8 cellular contexts compared by ENCODE assay signal in genomic region chr9:14769235-14769580, GRCh38. TPM values are rescaled to one million over a fixed set of nuclear protein-coding genes. Genes with fewer than 3 reads are reported as not detected.
DNase-seq lines count a peak whose midpoint lies in the region; ATAC-seq and TF ChIP-seq lines count a peak whose summit lies in the region.

No MANE protein-coding gene starts in this region.

- no peak overlapping the region for H3K4me3 ChIP-seq in hepatocyte

- H3K36me3 ChIP-seq in hepatocyte (replicated peaks; ENCODE audit: insufficient read depth, low read depth), result no peaks in the 10 kb centered on the region

- DNase-seq in G401 (ENCODE audit: low spot score), result peak; percentile 75
- DNase-seq in RPMI7951 (ENCODE audit: low read depth), result peak; percentile 16
- DNase-seq in hepatocyte (ENCODE audit: low spot score), result peak; percentile 14
- no peak for DNase-seq in osteocyte (ENCODE audit: extremely low spot score, unreplicated experiment)
- no peak for DNase-seq in SHP77 treated with DMSO at 0.1 percent for 48 hours (lab: John Stamatoyannopoulos, UW)
- DNase-seq in stimulated activated CD4-positive, alpha-beta T cell treated with anti-CD3 and anti-CD28 coated beads, Interleukin-15, amount 100 ng/mL, for 24 hours, result no peak

- no peak overlapping the region for H3K27ac Mint-ChIP-seq in osteocyte (ENCODE audit: unreplicated experiment)

- H3K27ac ChIP-seq in hepatocyte, result no peak overlapping the region

- H4K20me1 ChIP-seq in hepatocyte (ENCODE audit: insufficient read depth, poor library complexity, severe bottlenecking), result no peaks in the 10 kb centered on the region

- no peaks in the 10 kb centered on the region for H3K4me1 ChIP-seq in hepatocyte (ENCODE audit: insufficient read depth)

- no peaks in the 10 kb centered on the region for H3K9me3 Mint-ChIP-seq in osteocyte (ENCODE audit: unreplicated experiment)

- no peaks in the 10 kb centered on the region for H3K27me3 ChIP-seq in hepatocyte

- H3K36me3 Mint-ChIP-seq in osteocyte (ENCODE audit: unreplicated experiment), result no peaks in the 10 kb centered on the region

- TF ChIP-seq CTCF in hepatocyte (IDR thresholded peaks at IDR 0.05; ENCODE audit: poor library complexity), result peak; percentile 37
- no peak for TF ChIP-seq CTCF in osteocyte (IDR thresholded peaks at IDR 0.05)

- in situ Hi-C loops in G401 (cut with HindIII; ENCODE audit: low sequenced_read_pairs), result no loop called here

- WGBS in hepatocyte (ENCODE audit: low lambda C conversion rate, missing lambda C conversion rate), result 44% methylated on average over 3 of the region's 3 CpGs

- no peaks in the 10 kb centered on the region for H3K9me2 ChIP-seq in hepatocyte (replicated peaks; ENCODE audit: insufficient read depth)

- H3K4me1 Mint-ChIP-seq in osteocyte (ENCODE audit: unreplicated experiment), result no peaks in the 10 kb centered on the region

- H2AFZ ChIP-seq in hepatocyte, result no peak overlapping the region

- H3K4me2 ChIP-seq in hepatocyte, result no peak overlapping the region

- H3K4me3 Mint-ChIP-seq in osteocyte (ENCODE audit: unreplicated experiment), result no peak overlapping the region

- no peaks in the 10 kb centered on the region for H3K9me3 ChIP-seq in hepatocyte (ENCODE audit: low read depth)

- peaks cover 57% of the 10 kb centered on the region for H3K27me3 Mint-ChIP-seq in osteocyte (ENCODE audit: unreplicated experiment)

- ATAC-seq in HG03378 (IDR thresholded peaks at IDR 0.05; ENCODE audit: unreplicated experiment) (peak; percentile 48), HG03354 (IDR thresholded peaks at IDR 0.05; ENCODE audit: poor library complexity, severe bottlenecking, unreplicated experiment) (no peak)

- H3K79me2 ChIP-seq in hepatocyte, result no peaks in the 10 kb centered on the region

RNA-seq across cellular contexts. Expression of gene CER1, which starts 46.7 kb away (rescaled TPM):
- not detected in 2 replicates for total RNA-seq in G401 (2014; rRNA removed; shearing (Covaris generic))
- not detected in 2 replicates for total RNA-seq in RPMI7951 (2014; rRNA removed; shearing (Covaris generic))
- total RNA-seq in hepatocyte, result 0.53 TPM in 1 of 2 replicates, not detected in the other
- not detected in 2 replicates for polyA plus RNA-seq in hepatocyte
- not detected in 2 replicates for total RNA-seq in osteocyte

Comparison
In these comparisons a context has a peak if more than half of its experiments do, and no peak if none do; other contexts are left out.
1. DNase-seq: peak in G401 (single experiment), RPMI7951 (single experiment) and hepatocyte (single experiment); none in osteocyte (single experiment), SHP77 treated with DMSO at 0.1 percent for 48 hours (single experiment) and stimulated activated CD4-positive, alpha-beta T cell treated with anti-CD3 and anti-CD28 coated beads, Interleukin-15, amount 100 ng/mL, for 24 hours (single experiment).